In the genomic region with DNA sequence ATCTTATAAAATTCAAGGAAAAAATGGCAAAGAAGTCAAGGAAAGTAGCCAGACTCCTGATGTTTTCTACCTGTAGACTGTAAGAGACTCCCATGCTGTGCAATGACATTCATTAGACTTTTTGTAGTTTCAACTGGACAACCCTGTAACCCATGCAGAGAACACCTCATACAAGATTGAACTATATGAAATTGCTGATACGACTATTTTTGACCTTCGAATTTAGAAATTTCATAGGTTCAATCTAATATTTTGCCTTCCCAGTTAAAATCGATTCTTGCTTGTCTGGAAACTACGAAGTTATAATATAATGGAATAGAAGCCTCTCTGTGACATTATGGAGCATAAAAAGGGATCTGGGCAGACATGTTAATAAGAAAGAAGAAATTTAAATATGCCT, we compare ENCODE assay signal across 25 cellular contexts.
DNase-seq lines count a peak whose midpoint lies in the region; ATAC-seq, FAIRE-seq and TF ChIP-seq lines count a peak whose summit lies in the region.
"Had no signal": no experiment of that assay in that cellular context is flagged by ENCODE, and none has a peak within 500 bp of the region (broad histone marks: within the 10 kb centered on the region; RNA-seq: fewer than 3 reads in every experiment).

No MANE protein-coding gene starts in this region.

- 0% methylated on average over 4 of the region's 4 CpGs for WGBS in HepG2 (ENCODE audit: low lambda C conversion rate)
- WGBS in right lobe of liver (ENCODE audit: insufficient coverage, low coverage, low lambda C conversion rate, missing lambda C conversion rate), result 48% methylated on average over 4 of the region's 4 CpGs
- WGBS in K562 (ENCODE audit: insufficient coverage, low coverage, missing lambda C conversion rate), result 4% methylated on average over 4 of the region's 4 CpGs

- ATAC-seq in HepG2 (no peak), right lobe of liver (no peak), K562 (no peak), WTC11 (no peak)
- ATAC-seq: GM12878 had no signal

- H3K79me2 ChIP-seq in HepG2 (ENCODE audit: insufficient read depth, low read length), result no peaks in the 10 kb centered on the region
- H3K79me2 ChIP-seq in K562 (ENCODE audit: control insufficient read depth, insufficient read depth, low read length), result no peaks in the 10 kb centered on the region

- DNase-seq in HepG2 (ENCODE audit: low spot score) (no peak), right lobe of liver (no peak), K562 (ENCODE audit: extremely low read depth in 1 of 4, low spot score in 3 of 4) (no peak), WTC11 (ENCODE audit: low spot score) (no peak), head of caudate nucleus (no peak)
- DNase-seq: ACHN; BE2C; C1 segment of cervical spinal cord; CD4-positive, alpha-beta memory T cell; CD4-positive, CD25-positive, alpha-beta regulatory T cell; CD8-positive, alpha-beta memory T cell; COR-L47; DMS 273 treated with DMSO at 0.1 percent for 48 hours; DMS153; DMS53; DMS79; DND-41; EL; GDM1 had no signal

- H3K4me1 Mint-ChIP-seq in WTC11, result peaks cover 17% of the 10 kb centered on the region
- H3K4me1 Mint-ChIP-seq: CD14-positive monocyte; CD4-positive, alpha-beta memory T cell; CD4-positive, CD25-positive, alpha-beta regulatory T cell; CD8-positive, alpha-beta memory T cell had no signal

- intact Hi-C loops in HepG2 (cut with micrococcal nuclease; ENCODE audit: unreplicated experiment), result no loop called here
- intact Hi-C loops in right lobe of liver (cut with DNase I), result no loop called here
- intact Hi-C loops in K562 (cut with micrococcal nuclease), result no loop called here
- intact Hi-C loops in head of caudate nucleus (cut with DNase I), result no loop called here

- FAIRE-seq in HepG2 (lab: Jason Lieb, UNC), result no peak
- no peak for FAIRE-seq in K562 (lab: Jason Lieb, UNC)
- FAIRE-seq: GM12878, GM12892, GM18507 had no signal

- H3K36me3 ChIP-seq in HepG2 (replicated peaks in 1 of 2; ENCODE audit: control insufficient read depth in 1 of 2, insufficient read depth in 2 of 2, low read length in 2 of 2), result no peaks in the 10 kb centered on the region
- H3K36me3 ChIP-seq in right lobe of liver, result no peaks in the 10 kb centered on the region
- no peaks in the 10 kb centered on the region for H3K36me3 ChIP-seq in K562 (ENCODE audit: control insufficient read depth, insufficient read depth, low read length)
- H3K36me3 ChIP-seq: BE2C, BLaER1 had no signal

- H3K27me3 ChIP-seq in HepG2 (ENCODE audit: control insufficient read depth in 1 of 2, insufficient read depth in 2 of 2, low read length in 2 of 2) (no peaks in the 10 kb centered on the region), right lobe of liver (no peaks in the 10 kb centered on the region), K562 (ENCODE audit: control insufficient read depth in 2 of 2, insufficient read depth in 2 of 2, low read length in 2 of 2) (no peaks in the 10 kb centered on the region)
- H3K27me3 ChIP-seq: BE2C, BLaER1 had no signal

- peaks cover 19% of the 10 kb centered on the region for H3K9me3 Mint-ChIP-seq in WTC11

- H3K27ac ChIP-seq in HepG2 (ENCODE audit: extremely low read length, insufficient read depth, low read length) (no peak overlapping the region), right lobe of liver (no peak overlapping the region), K562 (ENCODE audit: extremely low read depth, low read depth, low read length) (no peak overlapping the region)
- H3K27ac ChIP-seq: 22Rv1, BLaER1 had no signal

- H3K4me3 Mint-ChIP-seq in WTC11, result no peak overlapping the region
- H3K4me3 Mint-ChIP-seq: CD14-positive monocyte; CD4-positive, alpha-beta memory T cell; CD4-positive, CD25-positive, alpha-beta regulatory T cell; CD8-positive, alpha-beta memory T cell had no signal

- TF ChIP-seq EP300 in HepG2 (IDR thresholded peaks at IDR 0.05; ENCODE audit: low read depth in 2 of 2, low read length in 2 of 2) (no peak), HepG2 (CRISPR knock-in tag; IDR thresholded peaks at IDR 0.05; ENCODE audit: borderline replicate concordance) (no peak), K562 (IDR thresholded peaks at IDR 0.05; ENCODE audit: low read length) (no peak)

- in situ Hi-C loops in HepG2 (cut with HindIII; ENCODE audit: extremely low pct_ligation_motif_present, low pct_unique_long_range_greater_than_20kb), result no loop called here
- in situ Hi-C loops in K562 (cut with MboI), result no loop called here

- TF ChIP-seq POLR2A in HepG2 (IDR thresholded peaks at IDR 0.05; ENCODE audit: insufficient read depth in 1 of 2, low read depth in 2 of 2, low read length in 2 of 2) (no peak), right lobe of liver (IDR thresholded peaks at IDR 0.05) (no peak), K562 (conservative IDR thresholded peaks at IDR 0.05) (no peak)

- H3K27ac Mint-ChIP-seq in WTC11, result no peak overlapping the region
- H3K27ac Mint-ChIP-seq: CD14-positive monocyte; CD4-positive, alpha-beta memory T cell; CD4-positive, CD25-positive, alpha-beta regulatory T cell; CD8-positive, alpha-beta memory T cell had no signal

- TF ChIP-seq CTCF in HepG2 (CRISPR knock-in tag; IDR thresholded peaks at IDR 0.05) (no peak), right lobe of liver (IDR thresholded peaks at IDR 0.05) (no peak), K562 (IDR thresholded peaks at IDR 0.05 in 2 of 3, conservative IDR thresholded peaks at IDR 0.05 in 1 of 3; ENCODE audit: insufficient read depth in 2 of 3, low read depth in 1 of 3, low read length in 3 of 3) (no peak), WTC11 (IDR thresholded peaks at IDR 0.05) (no peak)

- CTCF ChIA-PET in HepG2 (lab: Yijun Ruan, JAX; ENCODE audit: low intra/inter-chr PET ratio, low total read pairs) (no interaction called here), K562 (lab: Yijun Ruan, JAX; ENCODE audit: low intra/inter-chr PET ratio) (no interaction called here), WTC11 (lab: Charles Lee) (no interaction called here)

- no peak overlapping the region for H3K4me2 ChIP-seq in HepG2 (ENCODE audit: low read depth, low read length)
- no peak overlapping the region for H3K4me2 ChIP-seq in K562 (ENCODE audit: insufficient read depth, low read length)
- H3K4me2 ChIP-seq: BLaER1 had no signal

- POLR2A ChIA-PET in HepG2 (lab: Yijun Ruan, JAX) (no interaction called here), K562 (lab: Yijun Ruan, JAX) (no interaction called here), WTC11 (lab: Charles Lee) (interaction anchor here (0.6 kb wide), 1 partner anchor 24 kb away, joined by 4 read pairs; no protein-coding TSS in a partner anchor)

- H3K4me1 ChIP-seq in HepG2 (ENCODE audit: insufficient read depth, low read length) (no peaks in the 10 kb centered on the region), right lobe of liver (no peaks in the 10 kb centered on the region), K562 (replicated peaks in 1 of 2; ENCODE audit: control insufficient read depth in 2 of 2, insufficient read depth in 2 of 2, low read length in 2 of 2) (no peaks in the 10 kb centered on the region)
- H3K4me1 ChIP-seq: BE2C, BLaER1 had no signal

- H2AFZ ChIP-seq in HepG2 (ENCODE audit: low read length) (no peak overlapping the region), K562 (ENCODE audit: low read depth, low read length) (no peak overlapping the region)

- H3K36me3 Mint-ChIP-seq in WTC11, result peaks cover 7% of the 10 kb centered on the region; the same call in 1 of the 2 replicates
- H3K36me3 Mint-ChIP-seq: CD14-positive monocyte; CD4-positive, alpha-beta memory T cell; CD4-positive, CD25-positive, alpha-beta regulatory T cell; CD8-positive, alpha-beta memory T cell had no signal

- H3K9ac ChIP-seq in HepG2 (ENCODE audit: insufficient read depth, low read depth, low read length) (no peak overlapping the region), K562 (ENCODE audit: insufficient read depth in 1 of 2, low read depth in 2 of 2, low read length in 2 of 2) (no peak overlapping the region)
- H3K9ac ChIP-seq: BLaER1 had no signal

- H3K9me1 ChIP-seq in K562 (ENCODE audit: control insufficient read depth, insufficient read depth, low read length), result no peaks in the 10 kb centered on the region

- TF ChIP-seq RAD21 in HepG2 (CRISPR knock-in tag; IDR thresholded peaks at IDR 0.05), result no peak
- no peak for TF ChIP-seq RAD21 in K562 (CRISPR knock-in tag; conservative IDR thresholded peaks at IDR 0.05 in 1 of 2, IDR thresholded peaks at IDR 0.05 in 1 of 2)

- BruUV-seq in HepG2 (replicated peaks; lab: Mats Ljungman, UMichigan) (no TSS peak), K562 (replicated peaks; lab: Mats Ljungman, UMichigan) (no TSS peak)

- peaks cover 13% of the 10 kb centered on the region for H3K27me3 Mint-ChIP-seq in WTC11 (ENCODE audit: low read depth)
- H3K27me3 Mint-ChIP-seq: CD4-positive, CD25-positive, alpha-beta regulatory T cell had no signal

- H3K4me3 ChIP-seq in HepG2 (replicated peaks in 1 of 3; ENCODE audit: insufficient read depth in 1 of 3, low read depth in 2 of 3, low read length in 3 of 3) (no peak overlapping the region), right lobe of liver (no peak overlapping the region), K562 (no peak overlapping the region)
- H3K4me3 ChIP-seq: BLaER1, GM12878 had no signal

- H3K9me3 ChIP-seq in HepG2 (ENCODE audit: low read length) (no peaks in the 10 kb centered on the region), right lobe of liver (no peaks in the 10 kb centered on the region), K562 (replicated peaks; ENCODE audit: control insufficient read depth, insufficient read depth, low read depth, low read length) (no peaks in the 10 kb centered on the region)
- H3K9me3 ChIP-seq: BE2C, BLaER1 had no signal

- H4K20me1 ChIP-seq in HepG2 (ENCODE audit: insufficient read depth, low read length) (no peaks in the 10 kb centered on the region), K562 (replicated peaks; ENCODE audit: control insufficient read depth, insufficient read depth, low read length) (no peaks in the 10 kb centered on the region)
- H4K20me1 ChIP-seq: BLaER1 had no signal

TF ChIP-seq in K562, 482 proteins besides CTCF, POLR2A, EP300 and RAD21 (continues in another document):
- TF ChIP-seq CEBPB (tag; IDR thresholded peaks at IDR 0.05), result no peak
- TF ChIP-seq NCOA4 (IDR thresholded peaks at IDR 0.05; ENCODE audit: partially characterized antibody), result no peak
- TF ChIP-seq MAFK (IDR thresholded peaks at IDR 0.05; ENCODE audit: low read length), result peak; percentile 46; the same call in 1 of the 2 replicates
- TF ChIP-seq, protein P1, sequence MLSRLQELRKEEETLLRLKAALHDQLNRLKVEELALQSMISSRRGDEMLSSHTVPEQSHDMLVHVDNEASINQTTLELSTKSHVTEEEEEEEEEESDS (CRISPR knock-in tag; IDR thresholded peaks at IDR 0.05), result no peak
- TF ChIP-seq ILK (tag; IDR thresholded peaks at IDR 0.05; ENCODE audit: borderline replicate concordance, low read depth), result no peak
